ENCODE assay signal across 26 cellular contexts in the genomic region with DNA sequence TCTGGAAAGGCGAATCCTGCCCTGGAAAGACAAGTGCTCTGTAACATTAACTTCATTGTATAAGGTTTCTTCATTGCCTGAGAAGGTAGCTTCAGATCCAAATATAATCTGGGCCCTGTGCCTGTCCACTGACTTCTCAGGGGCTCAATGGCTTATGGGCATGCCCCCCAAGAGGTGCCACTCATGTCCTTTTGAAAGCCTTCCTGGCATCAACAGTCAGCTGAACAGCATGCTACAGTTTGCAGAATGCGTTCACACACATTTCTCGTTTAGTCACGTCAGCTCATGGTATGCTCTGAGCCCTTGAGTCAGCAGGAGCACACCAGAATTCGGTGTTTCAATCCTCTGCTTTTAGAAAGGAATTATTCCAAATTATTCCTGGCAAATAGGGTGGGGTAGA. TPM values are rescaled to one million over a fixed set of nuclear protein-coding genes. Genes with fewer than 3 reads are reported as not detected.
DNase-seq lines count a peak whose midpoint lies in the region; TF ChIP-seq lines count a peak whose summit lies in the region.
"Had no signal": no experiment of that assay in that cellular context is flagged by ENCODE, and none has a peak within 500 bp of the region (broad histone marks: within the 10 kb centered on the region; RNA-seq: fewer than 3 reads in every experiment).

No MANE protein-coding gene starts in this region.

- H2BK12ac ChIP-seq in neuronal stem cell (ENCODE audit: low read length): no peak overlapping the region

- peaks cover 7 to 10% of the 10 kb centered on the region in 2 donors for H3K4me1 ChIP-seq in neuronal stem cell (ENCODE audit: control insufficient read depth in 2 of 2, insufficient read depth in 1 of 2, low read depth in 1 of 2, low read length in 2 of 2)

- H3K27ac Mint-ChIP-seq in immature natural killer cell: no peak overlapping the region
- H3K27ac Mint-ChIP-seq: activated CD4-positive, alpha-beta memory T cell treated with anti-CD3 and anti-CD28 coated beads for 36 hours; activated naive CD8-positive, alpha-beta T cell treated with anti-CD3 and anti-CD28 coated beads, Interleukin-2, amount 50 U/mL, for 24 hours; CD4-positive, alpha-beta T cell; effector memory CD8-positive, alpha-beta T cell; GM23338; stimulated activated naive B cell treated with anti-CD40 and anti-IgM and Interleukin-4, amounts not matched to agents 10 μg/mL and 1 μg/mL and 100 μg/mL, for 72 hours had no signal

- no peak overlapping the region for H2BK5ac ChIP-seq in neuronal stem cell (ENCODE audit: low read length)

- H2AFZ ChIP-seq in neuronal stem cell (ENCODE audit: low read length): no peak overlapping the region
- H2AFZ ChIP-seq: GM23338, PC-9 had no signal

- no peak overlapping the region for H3K4me2 ChIP-seq in neuronal stem cell (ENCODE audit: insufficient read depth, low read length, poor library complexity, severe bottlenecking)
- H3K4me2 ChIP-seq: GM23338, PC-9 had no signal

- no peak overlapping the region for H2BK15ac ChIP-seq in neuronal stem cell (ENCODE audit: low read length)

- no peak overlapping the region for H4K8ac ChIP-seq in neuronal stem cell (ENCODE audit: low read depth, low read length)

- H3K27me3 Mint-ChIP-seq in immature natural killer cell (ENCODE audit: low read depth in 3 of 3): peaks cover 3 to 5% (median 5%) of the 10 kb centered on the region in 3 donors
- H3K27me3 Mint-ChIP-seq: activated naive CD8-positive, alpha-beta T cell treated with anti-CD3 and anti-CD28 coated beads, Interleukin-2, amount 50 U/mL, for 24 hours; CD4-positive, alpha-beta T cell; effector memory CD8-positive, alpha-beta T cell; naive thymus-derived CD4-positive, alpha-beta T cell had no signal

- no peaks in the 10 kb centered on the region for H3K27me3 ChIP-seq in neuronal stem cell (ENCODE audit: control insufficient read depth in 3 of 3, insufficient read depth in 3 of 3, low read depth in 1 of 3, low read length in 3 of 3)
- H3K27me3 ChIP-seq: brain microvascular endothelial cell, suprapubic skin had no signal

- DNase-seq in coronary artery (ENCODE audit: low spot score): no peak
- no peak for DNase-seq in neuronal stem cell (ENCODE audit: low spot score)
- DNase-seq in superior temporal gyrus (ENCODE audit: extremely low spot score): peak; percentile 57
- DNase-seq in NCI-H2171 treated with DMSO at 0.1 percent for 48 hours (lab: John Stamatoyannopoulos, UW): no peak
- DNase-seq in immature natural killer cell: no peak
- DNase-seq in NCI-H345 treated with DMSO at 0.1 percent for 48 hours (lab: John Stamatoyannopoulos, UW; ENCODE audit: unreplicated experiment): no peak
- DNase-seq: activated CD4-positive, alpha-beta memory T cell treated with anti-CD3 and anti-CD28 coated beads for 36 hours; activated CD4-positive, alpha-beta T cell treated with anti-CD3 and anti-CD28 coated beads for 1 hour; activated naive CD4-positive, alpha-beta T cell; activated naive CD8-positive, alpha-beta T cell treated with anti-CD3 and anti-CD28 coated beads, Interleukin-2, amount 50 U/mL, for 24 hours; brain microvascular endothelial cell; CD4-positive, alpha-beta T cell; effector memory CD8-positive, alpha-beta T cell; erythroblast; head of caudate nucleus; kidney; naive thymus-derived CD4-positive, alpha-beta T cell; NCI-H1105; NCI-H1930; PC-9; stimulated activated naive B cell treated with anti-CD40 and anti-IgM and Interleukin-4, amounts not matched to agents 10 μg/mL and 1 μg/mL and 100 μg/mL, for 72 hours; T-helper 2 cell had no signal

- peak overlapping the region; percentile 7 for H3K9ac ChIP-seq in neuronal stem cell (ENCODE audit: low read depth, low read length, poor library complexity)

- no peaks in the 10 kb centered on the region for H3K36me3 Mint-ChIP-seq in immature natural killer cell
- H3K36me3 Mint-ChIP-seq: activated CD4-positive, alpha-beta memory T cell treated with anti-CD3 and anti-CD28 coated beads for 36 hours; naive thymus-derived CD4-positive, alpha-beta T cell had no signal

- H3K4me3 Mint-ChIP-seq in immature natural killer cell: no peak overlapping the region
- H3K4me3 Mint-ChIP-seq: activated CD4-positive, alpha-beta memory T cell treated with anti-CD3 and anti-CD28 coated beads for 36 hours; activated naive CD8-positive, alpha-beta T cell treated with anti-CD3 and anti-CD28 coated beads, Interleukin-2, amount 50 U/mL, for 24 hours; CD4-positive, alpha-beta T cell; effector memory CD8-positive, alpha-beta T cell; GM23338; naive thymus-derived CD4-positive, alpha-beta T cell; stimulated activated naive B cell treated with anti-CD40 and anti-IgM and Interleukin-4, amounts not matched to agents 10 μg/mL and 1 μg/mL and 100 μg/mL, for 72 hours had no signal

- H3K79me1 ChIP-seq in neuronal stem cell (ENCODE audit: low read depth, low read length): no peaks in the 10 kb centered on the region

- no peaks in the 10 kb centered on the region for H3K4me1 Mint-ChIP-seq in immature natural killer cell

- H3K18ac ChIP-seq in neuronal stem cell (ENCODE audit: low read length): no peak overlapping the region

- no peaks in the 10 kb centered on the region for H3K9me3 Mint-ChIP-seq in immature natural killer cell
- H3K9me3 Mint-ChIP-seq: activated CD4-positive, alpha-beta memory T cell treated with anti-CD3 and anti-CD28 coated beads for 36 hours; activated naive CD8-positive, alpha-beta T cell treated with anti-CD3 and anti-CD28 coated beads, Interleukin-2, amount 50 U/mL, for 24 hours; CD4-positive, alpha-beta T cell; effector memory CD8-positive, alpha-beta T cell; GM23338; naive thymus-derived CD4-positive, alpha-beta T cell; stimulated activated naive B cell treated with anti-CD40 and anti-IgM and Interleukin-4, amounts not matched to agents 10 μg/mL and 1 μg/mL and 100 μg/mL, for 72 hours had no signal

- H3K36me3 ChIP-seq in neuronal stem cell (replicated peaks in 1 of 2; ENCODE audit: control insufficient read depth in 2 of 2, insufficient read depth in 2 of 2, low read length in 2 of 2): peaks cover 0 to 2% of the 10 kb centered on the region in 2 donors
- H3K36me3 ChIP-seq: brain microvascular endothelial cell, suprapubic skin had no signal

- no CpG with 5 or more reads among the region's 5 CpGs for WGBS in neuronal stem cell (ENCODE audit: extremely low coverage in 2 of 2, insufficient read length in 2 of 2, insufficient replicate concordance in 1 of 2), 2 donors

- no peak overlapping the region for H3K23ac ChIP-seq in neuronal stem cell (ENCODE audit: low read depth, low read length, poor library complexity)

- H3K4me3 ChIP-seq in coronary artery: no peak overlapping the region
- no peak overlapping the region for H3K4me3 ChIP-seq in neuronal stem cell (ENCODE audit: low read length in 2 of 2)
- H3K4me3 ChIP-seq: GM23338, K562, PC-9, suprapubic skin had no signal

- TF ChIP-seq CTCF in coronary artery (IDR thresholded peaks at IDR 0.05): no peak

- H3K4ac ChIP-seq in neuronal stem cell (ENCODE audit: low read length): no peak overlapping the region

- H4K91ac ChIP-seq in neuronal stem cell (ENCODE audit: low read depth, low read length, poor library complexity): no peak overlapping the region

- H3K27ac ChIP-seq in angular gyrus (ENCODE audit: low read depth, low read length) (peak overlapping the region; percentile 98), coronary artery (peak overlapping the region; percentile 80 to 95), neuronal stem cell (replicated peaks; ENCODE audit: low read length) (no peak overlapping the region)
- H3K27ac ChIP-seq: brain microvascular endothelial cell, PC-9, suprapubic skin had no signal

- no peak overlapping the region for H2AK5ac ChIP-seq in neuronal stem cell (ENCODE audit: low read depth, low read length)

- H2BK120ac ChIP-seq in neuronal stem cell (ENCODE audit: low read depth, low read length): no peak overlapping the region

- H3K14ac ChIP-seq in neuronal stem cell (ENCODE audit: low read length): no peak overlapping the region

- no peaks in the 10 kb centered on the region for H3K9me3 ChIP-seq in neuronal stem cell (replicated peaks in 1 of 2; ENCODE audit: control insufficient read depth in 2 of 2, insufficient read depth in 1 of 2, low read depth in 1 of 2, low read length in 2 of 2)
- H3K9me3 ChIP-seq: suprapubic skin had no signal

RNA-seq across cellular contexts. Expression of a gene that starts 23.8 kb away (rescaled TPM):
- polyA plus RNA-seq in neuronal stem cell (2013, experiment 1 of 2): 13.3 TPM
- 12.9 TPM for polyA plus RNA-seq in neuronal stem cell (2013, experiment 2 of 2)
- 1 to 10 TPM in 1 of 3 donors, under 1 TPM in 1, not detected in 1; 0.50 to 1.1 TPM for polyA plus RNA-seq in immature natural killer cell

RNA-seq across cellular contexts. Expression of a gene that starts 40.1 kb away (rescaled TPM):
- 6.2 TPM for polyA plus RNA-seq in neuronal stem cell (2013, experiment 1 of 2)
- 6.4 TPM for polyA plus RNA-seq in neuronal stem cell (2013, experiment 2 of 2)
- polyA plus RNA-seq in immature natural killer cell: 1 to 10 TPM; 2.9 to 8.3 (median 3.6) TPM
